16 cellular contexts compared by ENCODE assay signal in the genomic region with DNA sequence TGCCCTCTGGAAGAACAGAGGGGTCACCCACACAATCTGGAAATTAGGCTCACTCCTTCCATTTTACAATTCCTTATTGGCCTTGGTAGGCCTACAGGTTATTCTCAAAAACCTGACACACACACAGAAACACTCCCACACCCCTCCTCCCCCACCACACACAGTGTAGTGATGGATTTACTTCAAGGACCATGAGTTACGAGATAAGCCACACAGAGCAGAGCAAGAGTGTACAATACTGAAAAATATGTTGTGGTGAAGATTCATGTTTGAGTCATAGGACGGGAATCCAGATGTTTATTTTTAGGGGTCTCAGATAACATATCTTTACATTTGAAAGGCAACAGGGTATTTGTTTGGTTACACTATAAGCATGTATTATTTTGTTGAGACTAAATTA.
DNase-seq lines count a peak whose midpoint lies in the region; ATAC-seq and TF ChIP-seq lines count a peak whose summit lies in the region.
"Had no signal": no experiment of that assay in that cellular context is flagged by ENCODE, and none has a peak within 500 bp of the region (broad histone marks: within the 10 kb centered on the region; RNA-seq: fewer than 3 reads in every experiment).

No MANE protein-coding gene starts in this region.

- no peak overlapping the region for H3K4me3 ChIP-seq in foreskin fibroblast (ENCODE audit: low read depth in 1 of 2, low read length in 2 of 2)
- H3K4me3 ChIP-seq: PC-9, thyroid gland had no signal

- DNase-seq in AG08396 (ENCODE audit: low spot score) (peak; percentile 12), SW480 (ENCODE audit: low spot score) (peak; percentile 14), foreskin fibroblast (peak; percentile 31 to 55), NCI-H146 treated with DMSO at 0.1 percent for 48 hours (lab: John Stamatoyannopoulos, UW; ENCODE audit: unreplicated experiment) (no peak), LoVo (ENCODE audit: low spot score) (no peak), globus pallidus (ENCODE audit: low spot score) (no peak)
- DNase-seq: activated CD4-positive, alpha-beta T cell treated with anti-CD3 and anti-CD28 coated beads, Interleukin-2, amount 50 U/mL, for 1 hour; activated T-cell treated with anti-CD3 and anti-CD28 coated beads, Interleukin-2, amount 50 U/mL, for 72 hours; anterior cingulate cortex; foreskin keratinocyte; immature natural killer cell; NCI-H2107; PC-9; thyroid gland had no signal

- peak; percentile 68 for ATAC-seq in HG02885 (IDR thresholded peaks at IDR 0.05; ENCODE audit: poor library complexity, unreplicated experiment)
- no peak for ATAC-seq in HG03439 (IDR thresholded peaks at IDR 0.05; ENCODE audit: unreplicated experiment)
- ATAC-seq: activated T-cell treated with anti-CD3 and anti-CD28 coated beads, Interleukin-2, amount 50 U/mL, for 72 hours; foreskin keratinocyte had no signal

- no peak for TF ChIP-seq CTCF in foreskin fibroblast (IDR thresholded peaks at IDR 0.05; ENCODE audit: low read depth, low read length)

Comparison
In these comparisons a context has a peak if more than half of its experiments do, and no peak if none do; other contexts are left out.
1. DNase-seq: peak in AG08396 (single experiment), SW480 (single experiment) and foreskin fibroblast (2 of 2); none in NCI-H146 treated with DMSO at 0.1 percent for 48 hours (single experiment), LoVo (single experiment) and globus pallidus (single experiment).